30 cellular contexts compared by ENCODE assay signal in the genomic region with DNA sequence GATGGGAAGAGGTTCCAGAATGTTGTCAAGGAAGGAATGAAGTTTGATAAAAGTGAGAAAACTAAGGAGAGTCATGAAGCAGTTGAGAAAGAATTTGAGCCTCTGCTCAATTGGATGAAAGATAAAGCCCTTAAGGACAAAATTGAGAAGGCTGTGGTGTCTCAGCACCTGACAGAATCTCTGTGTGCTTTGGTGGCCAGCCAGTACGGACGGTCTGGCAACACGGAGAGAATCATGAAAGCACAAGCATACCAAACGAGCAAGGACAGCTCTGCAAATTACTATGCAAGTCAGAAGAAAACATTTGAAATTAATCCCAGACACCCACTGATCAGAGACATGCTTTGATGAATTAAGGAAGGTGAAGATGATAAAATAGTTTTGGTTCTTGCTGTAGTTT.
"Had no signal": no experiment of that assay in that cellular context is flagged by ENCODE, and none has a peak within 500 bp of the region (broad histone marks: within the 10 kb centered on the region; RNA-seq: fewer than 3 reads in every experiment).

No MANE protein-coding gene starts in this region.

- H3K4me3 ChIP-seq: adrenal gland, body of pancreas, breast epithelium, cardiac muscle cell, colonic mucosa, heart left ventricle had no signal

- ATAC-seq: activated CD4-positive, alpha-beta T cell treated with anti-CD3 and anti-CD28 coated beads for 36 hours; activated CD8-positive, alpha-beta memory T cell treated with anti-CD3 and anti-CD28 coated beads, Interleukin-2, amount 10 ng/mL, durations not matched to agents 7 days and 5 days; activated CD8-positive, alpha-beta T cell treated with anti-CD3 and anti-CD28 coated beads, Interleukin-2, amount 10 ng/mL, durations not matched to agents 7 days and 5 days; activated naive CD8-positive, alpha-beta T cell treated with anti-CD3 and anti-CD28 coated beads, Interleukin-2, amount 50 U/mL, for 24 hours; body of pancreas; esophagus mucosa; heart left ventricle had no signal

- DNase-seq: activated CD4-positive, alpha-beta memory T cell treated with anti-CD3 and anti-CD28 coated beads for 36 hours; activated CD4-positive, alpha-beta T cell treated with anti-CD3 and anti-CD28 coated beads for 36 hours; activated CD4-positive, alpha-beta T cell treated with anti-CD3 and anti-CD28 coated beads, Interleukin-2, amount 10 ng/mL, durations not matched to agents 24 days and 14 days; activated CD4-positive, CD25-positive, alpha-beta regulatory T cell; activated CD4-positive, CD25-positive, alpha-beta regulatory T cell treated with anti-CD3 and anti-CD28 coated beads, Interleukin-2, amount 50 U/mL, for 72 hours; activated CD8-positive, alpha-beta memory T cell treated with anti-CD3 and anti-CD28 coated beads, Interleukin-2, amount 10 ng/mL, durations not matched to agents 7 days and 5 days; activated CD8-positive, alpha-beta memory T cell treated with anti-CD3 and anti-CD28 coated beads, Interleukin-2, amount 50 U/mL, for 4 hours; activated CD8-positive, alpha-beta T cell treated with anti-CD3 and anti-CD28 coated beads, Interleukin-2, amount 10 ng/mL, durations not matched to agents 7 days and 5 days; activated effector memory CD4-positive, alpha-beta T cell treated with anti-CD3 and anti-CD28 coated beads, Interleukin-2, amount 50 U/mL, for 16 hours; activated naive CD4-positive, alpha-beta T cell treated with anti-CD3 and anti-CD28 coated beads for 36 hours; activated naive CD8-positive, alpha-beta T cell treated with anti-CD3 and anti-CD28 coated beads for 36 hours; activated naive CD8-positive, alpha-beta T cell treated with anti-CD3 and anti-CD28 coated beads, Interleukin-2, amount 50 U/mL, for 24 hours; activated T-cell treated with anti-CD3 and anti-CD28 coated beads, Interleukin-2, amount 50 U/mL, for 1 hour; activated T-cell treated with anti-CD3 and anti-CD28 coated beads, Interleukin-2, amount 50 U/mL, for 48 hours; adrenal gland; amygdala; aorta; body of pancreas; central memory CD4-positive, alpha-beta T cell; cerebellar nuclear complex; colonic mucosa; effector memory CD4-positive, alpha-beta T cell; endodermal cell; foreskin fibroblast; glutamatergic neuron; heart left ventricle; T-helper 2 cell had no signal

- H3K9me3 ChIP-seq: adrenal gland, body of pancreas, breast epithelium, colonic mucosa had no signal

- H3K36me3 ChIP-seq: adrenal gland, breast epithelium, cardiac muscle cell, colonic mucosa, heart left ventricle had no signal

- H3K4me1 ChIP-seq: adrenal gland, body of pancreas, breast epithelium, colonic mucosa, heart left ventricle had no signal

- H3K27me3 ChIP-seq: adrenal gland, body of pancreas, breast epithelium, cardiac muscle cell, colonic mucosa, heart left ventricle had no signal

- H3K27ac ChIP-seq: adrenal gland, body of pancreas, breast epithelium, cardiac muscle cell, colonic mucosa, heart left ventricle had no signal
